Comparison of ENCODE assay signal across 12 cellular contexts in genomic region chr2:178152542-178152941, GRCh38. TPM values are rescaled to one million over a fixed set of nuclear protein-coding genes. Genes with fewer than 3 reads are reported as not detected.
DNase-seq lines count a peak whose midpoint lies in the region; ATAC-seq and TF ChIP-seq lines count a peak whose summit lies in the region.
"Had no signal": no experiment of that assay in that cellular context is flagged by ENCODE, and none has a peak within 500 bp of the region (broad histone marks: within the 10 kb centered on the region; RNA-seq: fewer than 3 reads in every experiment).

No MANE protein-coding gene starts in this region.

- H3K4me3 ChIP-seq in PC-9 (no peak overlapping the region), osteoblast (ENCODE audit: insufficient read depth, low read length) (no peak overlapping the region)
- H3K4me3 ChIP-seq: A549, HAP-1 had no signal

- H3K27ac ChIP-seq in PC-9: no peak overlapping the region
- H3K27ac ChIP-seq in osteoblast (ENCODE audit: low read depth, low read length): no peak overlapping the region
- H3K27ac ChIP-seq: A549, C4-2B had no signal

- no peaks in the 10 kb centered on the region for H3F3A ChIP-seq in PC-9 (ENCODE audit: insufficient read depth, low read depth)

- H3K36me3 ChIP-seq in PC-9 (ENCODE audit: low read depth) (no peaks in the 10 kb centered on the region), osteoblast (ENCODE audit: insufficient read depth, low read length) (no peaks in the 10 kb centered on the region)
- H3K36me3 ChIP-seq: BE2C, HAP-1 had no signal

- H4K20me1 ChIP-seq in PC-9 (ENCODE audit: insufficient read depth) (no peaks in the 10 kb centered on the region), osteoblast (ENCODE audit: insufficient read depth, low read length) (no peaks in the 10 kb centered on the region)

- BruUV-seq in PC-9 (replicated peaks; lab: Mats Ljungman, UMichigan): no TSS peak

- CTCF ChIA-PET in PC-9 (lab: Charles Lee): no interaction called here

- no peak for TF ChIP-seq CTCF in PC-9 (conservative IDR thresholded peaks at IDR 0.05)
- TF ChIP-seq CTCF in osteoblast (IDR thresholded peaks at IDR 0.05; ENCODE audit: extremely low read depth, low read depth, low read length): no peak

- no peaks in the 10 kb centered on the region for H3K9me2 ChIP-seq in PC-9 (ENCODE audit: insufficient read depth)

- H2AFZ ChIP-seq in PC-9 (0 out of 2 replicates have a peak overlapping the region, but pooled peaks have one; percentile 19), osteoblast (ENCODE audit: low read length) (peak overlapping the region; percentile 64)

- DNase-seq in PC-9 (no peak), left lobe of liver (ENCODE audit: low spot score) (no peak), osteoblast (ENCODE audit: insufficient read length, low spot score, missing footprints) (no peak), NCI-H345 treated with DMSO at 0.1 percent for 48 hours (lab: John Stamatoyannopoulos, UW; ENCODE audit: unreplicated experiment) (no peak), T-helper 9 cell (no peak)
- DNase-seq in activated CD4-positive, alpha-beta T cell treated with anti-CD3 and anti-CD28 coated beads, Interleukin-2, amount 50 U/mL, for 48 hours: no peak
- DNase-seq: BE2C; CD4-positive, alpha-beta memory T cell; EL had no signal

- H3K9me3 ChIP-seq in PC-9 (ENCODE audit: insufficient read depth, low read depth) (no peaks in the 10 kb centered on the region), osteoblast (ENCODE audit: low read depth, low read length) (no peaks in the 10 kb centered on the region)
- H3K9me3 ChIP-seq: A549, BE2C had no signal

- H3K27me3 ChIP-seq in PC-9 (ENCODE audit: insufficient read depth, low read depth) (no peaks in the 10 kb centered on the region), osteoblast (ENCODE audit: insufficient read depth, low read length) (no peaks in the 10 kb centered on the region)
- H3K27me3 ChIP-seq: BE2C had no signal

- POLR2A ChIA-PET in PC-9 (lab: Charles Lee; ENCODE audit: unreplicated experiment): no interaction called here

- intact Hi-C loops in PC-9 (cut with micrococcal nuclease; ENCODE audit: unreplicated experiment): loop anchor here (2.0 kb wide), 1 partner anchor 32 kb away; no protein-coding TSS in a partner anchor

- H3K4me2 ChIP-seq in PC-9 (no peak overlapping the region), osteoblast (ENCODE audit: insufficient read depth, low read length) (no peak overlapping the region)

- ATAC-seq in left lobe of liver: peak; percentile 25
- ATAC-seq: A549 had no signal

- H3K79me2 ChIP-seq in PC-9 (ENCODE audit: low read depth) (no peaks in the 10 kb centered on the region), osteoblast (ENCODE audit: insufficient read depth, low read length) (no peaks in the 10 kb centered on the region)

- no peaks in the 10 kb centered on the region for H3K4me1 ChIP-seq in PC-9 (replicated peaks; ENCODE audit: insufficient read depth)
- no peaks in the 10 kb centered on the region for H3K4me1 ChIP-seq in osteoblast (ENCODE audit: insufficient read depth, low read length)
- H3K4me1 ChIP-seq: BE2C had no signal

RNA-seq across cellular contexts. Expression of gene RBM45, which starts 40.3 kb away (rescaled TPM):
- 8.7 and 12.6 TPM in 2 replicates for total RNA-seq in PC-9 (2021)
- 4.0 TPM for total RNA-seq in left lobe of liver
- 19.7 and 19.9 TPM in 2 replicates for total RNA-seq in osteoblast

RNA-seq across cellular contexts. Expression of gene OSBPL6, which starts 41.8 kb away (rescaled TPM):
- total RNA-seq in PC-9 (2021) (2.6 and 3.5 TPM in 2 replicates), left lobe of liver (1.8 TPM), osteoblast (5.4 and 5.9 TPM in 2 replicates)
